ENCODE assay signal across 1 cellular context in the genomic region with DNA sequence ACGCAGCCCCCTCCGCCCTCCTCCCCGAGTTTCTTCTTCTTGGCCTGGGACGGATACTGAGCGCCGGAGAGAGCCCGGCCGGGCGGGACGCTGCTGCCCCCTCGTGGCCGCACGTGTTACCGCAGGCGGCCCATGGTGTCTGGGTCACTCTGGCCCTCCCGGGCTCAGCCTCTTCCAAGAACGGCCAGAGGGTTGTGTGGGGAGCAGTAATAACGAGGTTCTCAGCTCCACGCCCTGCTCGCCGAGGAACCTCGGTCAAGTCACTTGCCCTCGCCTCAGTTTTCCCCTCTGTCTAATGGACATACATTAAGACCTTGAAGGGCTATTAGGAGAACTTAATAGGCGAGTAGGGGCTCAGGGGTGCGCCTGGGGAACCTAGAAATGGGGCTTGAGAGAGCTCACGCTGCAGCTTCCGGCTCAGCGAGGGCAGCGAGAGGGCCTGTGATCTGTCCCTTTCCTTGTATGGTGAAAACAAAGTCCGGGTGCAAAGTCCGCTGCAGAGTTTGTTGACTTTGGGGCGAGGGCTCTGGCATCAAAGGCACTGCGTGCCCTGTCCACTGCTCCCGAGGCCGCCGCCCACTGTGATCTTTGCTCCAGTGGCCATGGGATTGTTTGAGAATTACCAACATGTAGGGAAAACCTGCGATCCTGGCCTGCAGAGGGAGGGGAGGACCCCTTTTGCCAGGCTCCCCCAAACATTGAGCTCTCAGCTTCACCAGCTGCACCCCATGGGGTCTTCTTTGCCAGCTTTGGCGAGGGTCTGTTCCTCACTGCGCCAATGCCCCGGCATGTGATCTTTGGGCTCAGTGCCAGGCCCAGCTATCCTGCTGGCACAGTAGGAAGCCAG.
TF ChIP-seq lines count a peak whose summit lies in the region.

No MANE protein-coding gene starts in this region.

TF ChIP-seq in GM23338, 12 proteins besides CTCF, POLR2A, EP300 and RAD21 (continued from another document):
- TF ChIP-seq, protein P1, sequence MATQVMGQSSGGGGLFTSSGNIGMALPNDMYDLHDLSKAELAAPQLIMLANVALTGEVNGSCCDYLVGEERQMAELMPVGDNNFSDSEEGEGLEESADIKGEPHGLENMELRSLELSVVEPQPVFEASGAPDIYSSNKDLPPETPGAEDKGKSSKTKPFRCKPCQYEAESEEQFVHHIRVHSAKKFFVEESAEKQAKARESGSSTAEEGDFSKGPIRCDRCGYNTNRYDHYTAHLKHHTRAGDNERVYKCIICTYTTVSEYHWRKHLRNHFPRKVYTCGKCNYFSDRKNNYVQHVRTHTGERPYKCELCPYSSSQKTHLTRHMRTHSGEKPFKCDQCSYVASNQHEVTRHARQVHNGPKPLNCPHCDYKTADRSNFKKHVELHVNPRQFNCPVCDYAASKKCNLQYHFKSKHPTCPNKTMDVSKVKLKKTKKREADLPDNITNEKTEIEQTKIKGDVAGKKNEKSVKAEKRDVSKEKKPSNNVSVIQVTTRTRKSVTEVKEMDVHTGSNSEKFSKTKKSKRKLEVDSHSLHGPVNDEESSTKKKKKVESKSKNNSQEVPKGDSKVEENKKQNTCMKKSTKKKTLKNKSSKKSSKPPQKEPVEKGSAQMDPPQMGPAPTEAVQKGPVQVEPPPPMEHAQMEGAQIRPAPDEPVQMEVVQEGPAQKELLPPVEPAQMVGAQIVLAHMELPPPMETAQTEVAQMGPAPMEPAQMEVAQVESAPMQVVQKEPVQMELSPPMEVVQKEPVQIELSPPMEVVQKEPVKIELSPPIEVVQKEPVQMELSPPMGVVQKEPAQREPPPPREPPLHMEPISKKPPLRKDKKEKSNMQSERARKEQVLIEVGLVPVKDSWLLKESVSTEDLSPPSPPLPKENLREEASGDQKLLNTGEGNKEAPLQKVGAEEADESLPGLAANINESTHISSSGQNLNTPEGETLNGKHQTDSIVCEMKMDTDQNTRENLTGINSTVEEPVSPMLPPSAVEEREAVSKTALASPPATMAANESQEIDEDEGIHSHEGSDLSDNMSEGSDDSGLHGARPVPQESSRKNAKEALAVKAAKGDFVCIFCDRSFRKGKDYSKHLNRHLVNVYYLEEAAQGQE (IDR thresholded peaks at IDR 0.05; ENCODE audit: unreplicated experiment): no peak
- no peak for TF ChIP-seq ZNF331 (CRISPR knock-in tag; IDR thresholded peaks at IDR 0.05; ENCODE audit: low read depth)
- TF ChIP-seq JUNB (IDR thresholded peaks at IDR 0.05; ENCODE audit: unreplicated experiment): no peak
- TF ChIP-seq POLR2AphosphoS5 (IDR thresholded peaks at IDR 0.05; ENCODE audit: low read depth): no peak
- no peak for TF ChIP-seq EZH2phosphoT487 (IDR thresholded peaks at IDR 0.05; ENCODE audit: unreplicated experiment)
- TF ChIP-seq STAT1 (IDR thresholded peaks at IDR 0.05; ENCODE audit: unreplicated experiment): no peak
- TF ChIP-seq EZH2 (IDR thresholded peaks at IDR 0.05; ENCODE audit: low read depth, unreplicated experiment): no peak
- TF ChIP-seq, protein P2, sequence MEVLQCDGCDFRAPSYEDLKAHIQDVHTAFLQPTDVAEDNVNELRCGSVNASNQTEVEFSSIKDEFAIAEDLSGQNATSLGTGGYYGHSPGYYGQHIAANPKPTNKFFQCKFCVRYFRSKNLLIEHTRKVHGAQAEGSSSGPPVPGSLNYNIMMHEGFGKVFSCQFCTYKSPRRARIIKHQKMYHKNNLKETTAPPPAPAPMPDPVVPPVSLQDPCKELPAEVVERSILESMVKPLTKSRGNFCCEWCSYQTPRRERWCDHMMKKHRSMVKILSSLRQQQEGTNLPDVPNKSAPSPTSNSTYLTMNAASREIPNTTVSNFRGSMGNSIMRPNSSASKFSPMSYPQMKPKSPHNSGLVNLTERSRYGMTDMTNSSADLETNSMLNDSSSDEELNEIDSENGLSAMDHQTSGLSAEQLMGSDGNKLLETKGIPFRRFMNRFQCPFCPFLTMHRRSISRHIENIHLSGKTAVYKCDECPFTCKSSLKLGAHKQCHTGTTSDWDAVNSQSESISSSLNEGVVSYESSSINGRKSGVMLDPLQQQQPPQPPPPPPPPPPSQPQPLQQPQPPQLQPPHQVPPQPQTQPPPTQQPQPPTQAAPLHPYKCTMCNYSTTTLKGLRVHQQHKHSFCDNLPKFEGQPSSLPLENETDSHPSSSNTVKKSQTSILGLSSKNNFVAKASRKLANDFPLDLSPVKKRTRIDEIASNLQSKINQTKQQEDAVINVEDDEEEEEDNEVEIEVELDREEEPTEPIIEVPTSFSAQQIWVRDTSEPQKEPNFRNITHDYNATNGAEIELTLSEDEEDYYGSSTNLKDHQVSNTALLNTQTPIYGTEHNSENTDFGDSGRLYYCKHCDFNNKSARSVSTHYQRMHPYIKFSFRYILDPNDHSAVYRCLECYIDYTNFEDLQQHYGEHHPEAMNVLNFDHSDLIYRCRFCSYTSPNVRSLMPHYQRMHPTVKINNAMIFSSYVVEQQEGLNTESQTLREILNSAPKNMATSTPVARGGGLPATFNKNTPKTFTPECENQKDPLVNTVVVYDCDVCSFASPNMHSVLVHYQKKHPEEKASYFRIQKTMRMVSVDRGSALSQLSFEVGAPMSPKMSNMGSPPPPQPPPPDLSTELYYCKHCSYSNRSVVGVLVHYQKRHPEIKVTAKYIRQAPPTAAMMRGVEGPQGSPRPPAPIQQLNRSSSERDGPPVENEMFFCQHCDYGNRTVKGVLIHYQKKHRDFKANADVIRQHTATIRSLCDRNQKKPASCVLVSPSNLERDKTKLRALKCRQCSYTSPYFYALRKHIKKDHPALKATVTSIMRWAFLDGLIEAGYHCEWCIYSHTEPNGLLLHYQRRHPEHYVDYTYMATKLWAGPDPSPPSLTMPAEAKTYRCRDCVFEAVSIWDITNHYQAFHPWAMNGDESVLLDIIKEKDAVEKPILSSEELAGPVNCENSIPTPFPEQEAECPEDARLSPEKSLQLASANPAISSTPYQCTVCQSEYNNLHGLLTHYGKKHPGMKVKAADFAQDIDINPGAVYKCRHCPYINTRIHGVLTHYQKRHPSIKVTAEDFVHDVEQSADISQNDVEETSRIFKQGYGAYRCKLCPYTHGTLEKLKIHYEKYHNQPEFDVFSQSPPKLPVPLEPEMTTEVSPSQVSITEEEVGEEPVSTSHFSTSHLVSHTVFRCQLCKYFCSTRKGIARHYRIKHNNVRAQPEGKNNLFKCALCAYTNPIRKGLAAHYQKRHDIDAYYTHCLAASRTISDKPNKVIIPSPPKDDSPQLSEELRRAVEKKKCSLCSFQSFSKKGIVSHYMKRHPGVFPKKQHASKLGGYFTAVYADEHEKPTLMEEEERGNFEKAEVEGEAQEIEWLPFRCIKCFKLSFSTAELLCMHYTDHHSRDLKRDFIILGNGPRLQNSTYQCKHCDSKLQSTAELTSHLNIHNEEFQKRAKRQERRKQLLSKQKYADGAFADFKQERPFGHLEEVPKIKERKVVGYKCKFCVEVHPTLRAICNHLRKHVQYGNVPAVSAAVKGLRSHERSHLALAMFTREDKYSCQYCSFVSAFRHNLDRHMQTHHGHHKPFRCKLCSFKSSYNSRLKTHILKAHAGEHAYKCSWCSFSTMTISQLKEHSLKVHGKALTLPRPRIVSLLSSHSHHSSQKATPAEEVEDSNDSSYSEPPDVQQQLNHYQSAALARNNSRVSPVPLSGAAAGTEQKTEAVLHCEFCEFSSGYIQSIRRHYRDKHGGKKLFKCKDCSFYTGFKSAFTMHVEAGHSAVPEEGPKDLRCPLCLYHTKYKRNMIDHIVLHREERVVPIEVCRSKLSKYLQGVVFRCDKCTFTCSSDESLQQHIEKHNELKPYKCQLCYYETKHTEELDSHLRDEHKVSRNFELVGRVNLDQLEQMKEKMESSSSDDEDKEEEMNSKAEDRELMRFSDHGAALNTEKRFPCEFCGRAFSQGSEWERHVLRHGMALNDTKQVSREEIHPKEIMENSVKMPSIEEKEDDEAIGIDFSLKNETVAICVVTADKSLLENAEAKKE (CRISPR knock-in tag; IDR thresholded peaks at IDR 0.05): no peak
- no peak for TF ChIP-seq ZNF114 (CRISPR knock-in tag; IDR thresholded peaks at IDR 0.05)
- no peak for TF ChIP-seq NANOG (IDR thresholded peaks at IDR 0.05; ENCODE audit: borderline replicate concordance)
- TF ChIP-seq, protein P3, sequence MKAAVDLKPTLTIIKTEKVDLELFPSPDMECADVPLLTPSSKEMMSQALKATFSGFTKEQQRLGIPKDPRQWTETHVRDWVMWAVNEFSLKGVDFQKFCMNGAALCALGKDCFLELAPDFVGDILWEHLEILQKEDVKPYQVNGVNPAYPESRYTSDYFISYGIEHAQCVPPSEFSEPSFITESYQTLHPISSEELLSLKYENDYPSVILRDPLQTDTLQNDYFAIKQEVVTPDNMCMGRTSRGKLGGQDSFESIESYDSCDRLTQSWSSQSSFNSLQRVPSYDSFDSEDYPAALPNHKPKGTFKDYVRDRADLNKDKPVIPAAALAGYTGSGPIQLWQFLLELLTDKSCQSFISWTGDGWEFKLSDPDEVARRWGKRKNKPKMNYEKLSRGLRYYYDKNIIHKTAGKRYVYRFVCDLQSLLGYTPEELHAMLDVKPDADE (IDR thresholded peaks at IDR 0.05): no peak
TF ChIP-seq in GM23338: peak in this region for 0.
